ENCODE assay signal across 9 cellular contexts in the genomic region with DNA sequence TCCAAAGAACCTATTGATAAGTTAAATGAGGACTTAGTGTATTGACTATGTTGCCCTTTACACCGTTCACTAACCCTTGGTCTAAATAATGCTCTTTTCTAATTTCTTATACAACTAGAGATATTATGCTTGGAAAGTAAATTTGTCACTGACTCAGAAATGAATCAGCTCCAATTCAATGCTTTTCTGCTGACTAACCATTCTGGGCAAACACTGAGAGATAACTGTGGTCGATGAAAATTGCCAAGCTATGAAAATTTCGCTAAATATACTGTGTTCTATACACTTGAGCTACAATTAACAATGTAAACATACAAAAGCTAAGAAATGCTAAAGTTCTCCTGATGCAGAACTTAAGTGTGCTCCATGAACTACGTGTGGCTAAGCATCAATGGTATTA. TPM values are rescaled to one million over a fixed set of nuclear protein-coding genes. Genes with fewer than 3 reads are reported as not detected.
DNase-seq lines count a peak whose midpoint lies in the region; ATAC-seq and TF ChIP-seq lines count a peak whose summit lies in the region.
"Had no signal": no experiment of that assay in that cellular context is flagged by ENCODE, and none has a peak within 500 bp of the region (broad histone marks: within the 10 kb centered on the region; RNA-seq: fewer than 3 reads in every experiment).

No MANE protein-coding gene starts in this region.

- CTCF ChIA-PET in CD8-positive, alpha-beta T cell (lab: Charles Lee): no interaction called here

- H3K36me3 Mint-ChIP-seq in CD8-positive, alpha-beta T cell: peaks cover 46% of the 10 kb centered on the region

- intact Hi-C loops in CD8-positive, alpha-beta T cell (cut with DNase I, micrococcal nuclease): loop anchor here in 1 of 2 experiments (5.0 kb wide), 1 partner anchor 35 kb away; no protein-coding TSS in a partner anchor

- no peak overlapping the region for H3K27ac ChIP-seq in CD8-positive, alpha-beta T cell (ENCODE audit: low read depth, low read length)

- H3K4me3 ChIP-seq in CD8-positive, alpha-beta T cell (ENCODE audit: low read depth, low read length): no peak overlapping the region

- no peaks in the 10 kb centered on the region for H3K9me3 Mint-ChIP-seq in CD8-positive, alpha-beta T cell

- H3K27me3 Mint-ChIP-seq in CD8-positive, alpha-beta T cell (ENCODE audit: low read depth): no peaks in the 10 kb centered on the region

- no peaks in the 10 kb centered on the region for H3K27me3 ChIP-seq in CD8-positive, alpha-beta T cell (ENCODE audit: insufficient read depth, low read length)

- no peak for ATAC-seq in GM21447 (IDR thresholded peaks at IDR 0.05; ENCODE audit: unreplicated experiment)
- no peak for ATAC-seq in CD8-positive, alpha-beta T cell

- H3K4me3 Mint-ChIP-seq in CD8-positive, alpha-beta T cell: no peak overlapping the region

- no peak for TF ChIP-seq CTCF in CD8-positive, alpha-beta T cell (IDR thresholded peaks at IDR 0.05)

- peaks cover 5% of the 10 kb centered on the region for H3K4me1 Mint-ChIP-seq in CD8-positive, alpha-beta T cell (ENCODE audit: low read depth)

- no peak overlapping the region for H3K27ac Mint-ChIP-seq in CD8-positive, alpha-beta T cell

- DNase-seq in AG20443 (ENCODE audit: low spot score) (peak; percentile 61), OCI-M1 (lab: John Stamatoyannopoulos, UW) (peak; percentile 7), dedifferentiated amniotic fluid mesenchymal stem cell (ENCODE audit: extremely low spot score) (peak; percentile 89), midbrain (lab: John Stamatoyannopoulos, UW) (peak; percentile 32), DMS114 treated with DMSO at 0.1 percent for 48 hours (lab: John Stamatoyannopoulos, UW; ENCODE audit: unreplicated experiment) (no peak), NCI-H2196 treated with DMSO at 0.1 percent for 48 hours (lab: John Stamatoyannopoulos, UW; ENCODE audit: unreplicated experiment) (no peak)
- no peak for DNase-seq in CD8-positive, alpha-beta T cell
- DNase-seq: NCI-H510A treated with DMSO at 0.1 percent for 48 hours had no signal

- peaks cover 12% of the 10 kb centered on the region for H3K36me3 ChIP-seq in CD8-positive, alpha-beta T cell (ENCODE audit: insufficient read depth, low read length)

- POLR2A ChIA-PET in CD8-positive, alpha-beta T cell (lab: Charles Lee): no interaction called here

- no peaks in the 10 kb centered on the region for H3K4me1 ChIP-seq in CD8-positive, alpha-beta T cell (ENCODE audit: insufficient read depth, low read length)

- H3K9me3 ChIP-seq in CD8-positive, alpha-beta T cell (ENCODE audit: low read length): no peaks in the 10 kb centered on the region

RNA-seq across cellular contexts. Expression of a gene that starts 19.5 kb away (rescaled TPM):
- 1 to 10 TPM; 2.7 TPM for total RNA-seq in CD8-positive, alpha-beta T cell

RNA-seq across cellular contexts. Expression of a gene that starts 23.1 kb away (rescaled TPM):
- 10 to 100 TPM; 63.7 to 67.8 TPM for total RNA-seq in CD8-positive, alpha-beta T cell

RNA-seq across cellular contexts. Expression of a gene that starts 47.0 kb away (rescaled TPM):
- total RNA-seq in CD8-positive, alpha-beta T cell: under 1 TPM in 1 of 2 experiments, not detected in 1; 0.92 TPM

Comparison
In these comparisons a context has a peak if more than half of its experiments do, and no peak if none do; other contexts are left out.
1. DNase-seq: peak in AG20443 (single experiment), OCI-M1 (single experiment), dedifferentiated amniotic fluid mesenchymal stem cell (single experiment) and midbrain (single experiment); none in DMS114 treated with DMSO at 0.1 percent for 48 hours (single experiment), NCI-H2196 treated with DMSO at 0.1 percent for 48 hours (single experiment) and CD8-positive, alpha-beta T cell (0 of 7).